Comparison of ENCODE assay signal across 8 cellular contexts in the genomic region with DNA sequence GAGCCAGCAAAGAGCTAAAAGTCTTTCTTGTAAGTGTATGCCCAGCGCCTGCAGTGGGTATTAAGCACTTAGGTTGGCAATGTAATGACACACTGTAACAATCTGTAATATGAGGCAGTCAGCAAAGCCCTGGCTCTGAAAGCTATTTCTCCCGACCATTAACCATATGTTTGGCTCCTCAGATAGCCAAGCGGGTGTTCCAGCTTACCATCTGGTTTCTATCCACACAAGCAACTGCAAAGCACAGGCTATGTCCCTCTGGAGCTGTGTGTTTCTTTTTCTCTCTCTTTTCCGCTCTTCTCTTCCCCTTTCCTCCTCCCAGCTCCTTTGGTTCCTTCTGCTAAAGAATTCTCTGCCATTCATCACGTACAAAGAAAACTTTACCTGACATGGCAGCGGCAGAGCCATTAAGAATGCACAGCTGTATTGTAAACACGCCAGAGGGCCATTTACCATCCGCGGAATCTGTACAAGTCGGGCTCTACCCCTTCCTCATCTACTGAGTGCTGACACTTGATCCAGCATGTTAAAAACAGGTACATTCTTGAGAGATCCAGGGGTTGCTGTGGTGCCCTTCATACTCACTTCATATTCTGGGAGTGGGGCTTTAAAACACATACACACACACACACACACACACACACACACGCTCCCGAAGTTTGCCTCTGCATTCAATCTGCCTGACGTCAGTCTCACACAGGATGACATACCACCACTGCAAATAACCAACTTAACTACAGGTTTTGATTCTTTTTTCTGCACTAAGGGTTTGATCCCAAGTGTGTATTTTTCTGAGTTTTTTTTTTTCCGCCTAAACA.
DNase-seq lines count a peak whose midpoint lies in the region; ATAC-seq and TF ChIP-seq lines count a peak whose summit lies in the region.

No MANE protein-coding gene starts in this region.

- H3F3A ChIP-seq in MM.1S (ENCODE audit: insufficient read depth, low read length): peaks cover 24% of the 10 kb centered on the region

- WGBS in hepatocyte (ENCODE audit: low lambda C conversion rate, missing lambda C conversion rate): 22% methylated on average over 14 of the region's 14 CpGs

- H3K4me1 Mint-ChIP-seq in activated naive CD8-positive, alpha-beta T cell treated with anti-CD3 and anti-CD28 coated beads, Interleukin-2, amount 50 U/mL, for 24 hours: peaks cover 9% of the 10 kb centered on the region

- no peaks in the 10 kb centered on the region for H4K20me1 ChIP-seq in MM.1S (ENCODE audit: insufficient read depth, low read length)
- H4K20me1 ChIP-seq in hepatocyte (ENCODE audit: insufficient read depth, poor library complexity, severe bottlenecking): no peaks in the 10 kb centered on the region

- H3K27ac Mint-ChIP-seq in activated naive CD8-positive, alpha-beta T cell treated with anti-CD3 and anti-CD28 coated beads, Interleukin-2, amount 50 U/mL, for 24 hours: no peak overlapping the region

- H3K36me3 Mint-ChIP-seq in activated naive CD8-positive, alpha-beta T cell treated with anti-CD3 and anti-CD28 coated beads, Interleukin-2, amount 50 U/mL, for 24 hours (ENCODE audit: low read depth): peaks cover 48% of the 10 kb centered on the region

- DNase-seq in DMS153 (lab: John Stamatoyannopoulos, UW) (peak; percentile 69), MM.1S (peak; percentile 10), hepatocyte (ENCODE audit: low spot score) (peak; percentile 81)
- no peak for DNase-seq in activated naive CD8-positive, alpha-beta T cell treated with anti-CD3 and anti-CD28 coated beads, Interleukin-2, amount 50 U/mL, for 24 hours

- H3K27ac ChIP-seq in MM.1S (ENCODE audit: low read length) (peak overlapping the region; percentile 84; the same call in 1 of the 2 replicates), hepatocyte (peak overlapping the region; percentile 94), skeletal muscle tissue (ENCODE audit: low read depth, low read length) (peak overlapping the region; percentile 97)

- H3K4me3 Mint-ChIP-seq in activated naive CD8-positive, alpha-beta T cell treated with anti-CD3 and anti-CD28 coated beads, Interleukin-2, amount 50 U/mL, for 24 hours: no peak overlapping the region

- H3K27me3 ChIP-seq in MM.1S (replicated peaks; ENCODE audit: insufficient read depth, low read length): no peaks in the 10 kb centered on the region
- no peaks in the 10 kb centered on the region for H3K27me3 ChIP-seq in hepatocyte
- no peaks in the 10 kb centered on the region for H3K27me3 ChIP-seq in skeletal muscle tissue (ENCODE audit: control insufficient read depth in 3 of 3, insufficient read depth in 3 of 3, low read length in 3 of 3)

- H3K79me2 ChIP-seq in MM.1S (ENCODE audit: low read length) (peaks cover 12% of the 10 kb centered on the region; the same call in 1 of the 2 replicates), hepatocyte (no peaks in the 10 kb centered on the region)

- H3K9ac ChIP-seq in MM.1S (ENCODE audit: low read length) (peak overlapping the region; percentile 60), skeletal muscle tissue (ENCODE audit: low read depth in 1 of 3, low read length in 3 of 3) (peak overlapping the region; percentile 82 to 91 (median 82))

- peak overlapping the region; percentile 69 for H3K4me2 ChIP-seq in MM.1S (ENCODE audit: low read depth, low read length)
- peak overlapping the region; percentile 69 for H3K4me2 ChIP-seq in hepatocyte

- H3K9me2 ChIP-seq in MM.1S (replicated peaks; ENCODE audit: insufficient read depth, low read length) (no peaks in the 10 kb centered on the region), hepatocyte (replicated peaks; ENCODE audit: insufficient read depth) (no peaks in the 10 kb centered on the region)

- no peak for TF ChIP-seq CTCF in MM.1S (IDR thresholded peaks at IDR 0.05; ENCODE audit: low read length)
- TF ChIP-seq CTCF in hepatocyte (IDR thresholded peaks at IDR 0.05; ENCODE audit: poor library complexity): no peak

- peak; percentile 14 for ATAC-seq in activated naive CD8-positive, alpha-beta T cell treated with anti-CD3 and anti-CD28 coated beads, Interleukin-2, amount 50 U/mL, for 24 hours
- ATAC-seq in HG03439 (IDR thresholded peaks at IDR 0.05; ENCODE audit: unreplicated experiment) (no peak), HG03565 (IDR thresholded peaks at IDR 0.05; ENCODE audit: unreplicated experiment) (no peak), GM18861 (IDR thresholded peaks at IDR 0.05; ENCODE audit: unreplicated experiment) (no peak)

- no peaks in the 10 kb centered on the region for H3K36me3 ChIP-seq in MM.1S (replicated peaks; ENCODE audit: insufficient read depth, low read length)
- no peaks in the 10 kb centered on the region for H3K36me3 ChIP-seq in hepatocyte (replicated peaks; ENCODE audit: insufficient read depth, low read depth)
- H3K36me3 ChIP-seq in skeletal muscle tissue (ENCODE audit: control insufficient read depth in 3 of 3, insufficient read depth in 3 of 3, low read length in 3 of 3): no peaks in the 10 kb centered on the region

- 0 out of 2 replicates have a peak overlapping the region, but pooled peaks have one; percentile 13 for H3K4me3 ChIP-seq in MM.1S (ENCODE audit: low read length)
- H3K4me3 ChIP-seq in hepatocyte: no peak overlapping the region
- peak overlapping the region; percentile 71 to 73 (median 73) for H3K4me3 ChIP-seq in skeletal muscle tissue (ENCODE audit: low read length in 3 of 3)

- peaks cover 22% of the 10 kb centered on the region for H3K9me3 Mint-ChIP-seq in activated naive CD8-positive, alpha-beta T cell treated with anti-CD3 and anti-CD28 coated beads, Interleukin-2, amount 50 U/mL, for 24 hours

- H3K9me3 ChIP-seq in MM.1S (replicated peaks; ENCODE audit: insufficient read depth, low read length): no peaks in the 10 kb centered on the region
- no peaks in the 10 kb centered on the region for H3K9me3 ChIP-seq in hepatocyte (ENCODE audit: low read depth)
- no peaks in the 10 kb centered on the region for H3K9me3 ChIP-seq in skeletal muscle tissue (ENCODE audit: control insufficient read depth in 3 of 3, low read length in 3 of 3)

- H2AFZ ChIP-seq in MM.1S (ENCODE audit: low read length): 0 out of 2 replicates have a peak overlapping the region, but pooled peaks have one; percentile 12
- no peak overlapping the region for H2AFZ ChIP-seq in hepatocyte

- no peaks in the 10 kb centered on the region for H3K27me3 Mint-ChIP-seq in activated naive CD8-positive, alpha-beta T cell treated with anti-CD3 and anti-CD28 coated beads, Interleukin-2, amount 50 U/mL, for 24 hours

- H3K4me1 ChIP-seq in MM.1S (ENCODE audit: low read length): peaks cover 43% of the 10 kb centered on the region
- peaks cover 42% of the 10 kb centered on the region for H3K4me1 ChIP-seq in hepatocyte (ENCODE audit: insufficient read depth)
- peaks cover 24 to 45% (median 32%) of the 10 kb centered on the region in 3 donors for H3K4me1 ChIP-seq in skeletal muscle tissue (ENCODE audit: control insufficient read depth in 3 of 3, insufficient read depth in 3 of 3, low read length in 3 of 3)
